In the genomic region with DNA sequence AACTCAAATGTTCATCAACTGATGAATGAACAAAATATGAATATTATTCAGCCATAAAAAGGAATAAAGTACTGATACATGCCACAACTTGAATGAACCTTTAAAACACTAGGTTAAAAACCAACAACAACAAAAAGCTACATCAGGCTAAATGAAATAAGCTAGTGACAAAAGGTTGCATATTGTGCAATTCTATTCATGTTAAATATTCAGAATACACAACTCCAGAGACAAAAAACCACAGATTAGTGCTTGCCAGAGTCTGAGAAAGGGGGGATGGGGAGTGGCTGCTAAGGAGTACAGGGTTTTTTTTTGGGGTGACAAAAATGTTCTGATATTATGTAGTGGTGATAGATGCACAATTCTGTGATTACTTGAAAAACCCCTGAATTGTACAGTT, we compare ENCODE assay signal across 31 cellular contexts.
"Had no signal": no experiment of that assay in that cellular context is flagged by ENCODE, and none has a peak within 500 bp of the region (broad histone marks: within the 10 kb centered on the region; RNA-seq: fewer than 3 reads in every experiment).

No MANE protein-coding gene starts in this region.

- H3K27me3 Mint-ChIP-seq: activated CD4-positive, alpha-beta T cell treated with anti-CD3 and anti-CD28 coated beads, Interleukin-2, amount 10 ng/mL, durations not matched to agents 24 days and 14 days; activated CD8-positive, alpha-beta T cell treated with anti-CD3 and anti-CD28 coated beads for 36 hours; activated naive CD4-positive, alpha-beta T cell treated with anti-CD3 and anti-CD28 coated beads, Interleukin-2, amount 50 U/mL, for 24 hours; stimulated activated naive CD8-positive, alpha-beta T cell treated with anti-CD3 and anti-CD28 coated beads, Interleukin-15, Interleukin-2, amounts not matched to agents 100 ng/mL and 50 ng/mL, for 24 hours; type B pancreatic cell had no signal

- DNase-seq: activated CD4-positive, alpha-beta T cell treated with anti-CD3 and anti-CD28 coated beads, Interleukin-2, amount 10 ng/mL, durations not matched to agents 24 days and 14 days; activated CD4-positive, CD25-positive, alpha-beta regulatory T cell treated with anti-CD3 and anti-CD28 coated beads, Interleukin-2, amount 50 U/mL, for 72 hours; activated CD8-positive, alpha-beta T cell treated with anti-CD3 and anti-CD28 coated beads for 36 hours; activated naive CD8-positive, alpha-beta T cell treated with anti-CD3 and anti-CD28 coated beads, Interleukin-2, amount 50 U/mL, for 24 hours; activated T-cell treated with anti-CD3 and anti-CD28 coated beads, Interleukin-2, amount 50 U/mL, for 48 hours; anterior cingulate cortex; cerebellar nuclear complex; dorsolateral prefrontal cortex; effector memory CD4-positive, alpha-beta T cell; erythroblast; islet precursor cell; left ventricle myocardium inferior; mesendoderm; natural killer cell; occipital lobe; right cardiac atrium; stimulated activated CD4-positive, alpha-beta T cell treated with anti-CD3 and anti-CD28 coated beads, Interleukin-12 subunit alpha, Interleukin-12 subunit beta, amount 100 ng/mL, for 4 hours; stimulated activated CD4-positive, alpha-beta T cell treated with anti-CD3 and anti-CD28 coated beads, Interleukin-4, amount 100 ng/mL, for 1 hour; uterus had no signal

- H3K4me3 ChIP-seq: cardiac muscle cell, coronary artery, dorsolateral prefrontal cortex, left ventricle myocardium inferior, lung, neural progenitor cell, thoracic aorta, uterus had no signal

- H3K36me3 ChIP-seq: cardiac muscle cell, neural progenitor cell, thoracic aorta, uterus had no signal

- H3K27ac ChIP-seq: cardiac muscle cell, coronary artery, dorsolateral prefrontal cortex, left ventricle myocardium inferior, neural progenitor cell, thoracic aorta, uterus had no signal

- H3K4me1 ChIP-seq: left ventricle myocardium inferior, neural progenitor cell, uterus had no signal

- FAIRE-seq: frontal cortex, TTC549 had no signal

- H3K36me3 Mint-ChIP-seq: stimulated activated effector memory CD8-positive, alpha-beta T cell treated with anti-CD3 and anti-CD28 coated beads, Interleukin-12 subunit alpha, Interleukin-12 subunit beta, amount 100 ng/mL, for 72 hours had no signal

- H3K9me3 ChIP-seq: thoracic aorta had no signal

- H3K4me3 Mint-ChIP-seq: activated CD4-positive, alpha-beta T cell treated with anti-CD3 and anti-CD28 coated beads, Interleukin-2, amount 10 ng/mL, durations not matched to agents 24 days and 14 days; activated CD8-positive, alpha-beta T cell treated with anti-CD3 and anti-CD28 coated beads for 36 hours; activated naive CD4-positive, alpha-beta T cell treated with anti-CD3 and anti-CD28 coated beads, Interleukin-2, amount 50 U/mL, for 24 hours; activated naive CD8-positive, alpha-beta T cell treated with anti-CD3 and anti-CD28 coated beads, Interleukin-2, amount 50 U/mL, for 24 hours; natural killer cell; neural progenitor cell; stimulated activated effector memory CD8-positive, alpha-beta T cell treated with anti-CD3 and anti-CD28 coated beads, Interleukin-12 subunit alpha, Interleukin-12 subunit beta, amount 100 ng/mL, for 72 hours; stimulated activated naive CD8-positive, alpha-beta T cell treated with anti-CD3 and anti-CD28 coated beads, Interleukin-15, Interleukin-2, amounts not matched to agents 100 ng/mL and 50 ng/mL, for 24 hours; type B pancreatic cell had no signal

- H3K27me3 ChIP-seq: cardiac muscle cell, dorsolateral prefrontal cortex, neural progenitor cell, uterus had no signal

- H3K4me1 Mint-ChIP-seq: activated naive CD4-positive, alpha-beta T cell treated with anti-CD3 and anti-CD28 coated beads, Interleukin-2, amount 50 U/mL, for 24 hours; activated naive CD8-positive, alpha-beta T cell treated with anti-CD3 and anti-CD28 coated beads, Interleukin-2, amount 50 U/mL, for 24 hours; natural killer cell; neural progenitor cell; stimulated activated effector memory CD8-positive, alpha-beta T cell treated with anti-CD3 and anti-CD28 coated beads, Interleukin-12 subunit alpha, Interleukin-12 subunit beta, amount 100 ng/mL, for 72 hours had no signal

- ATAC-seq: activated CD8-positive, alpha-beta T cell treated with anti-CD3 and anti-CD28 coated beads for 36 hours; activated naive CD8-positive, alpha-beta T cell treated with anti-CD3 and anti-CD28 coated beads, Interleukin-2, amount 50 U/mL, for 24 hours; natural killer cell; right cardiac atrium; stimulated activated effector memory CD8-positive, alpha-beta T cell treated with anti-CD3 and anti-CD28 coated beads, Interleukin-12 subunit alpha, Interleukin-12 subunit beta, amount 100 ng/mL, for 72 hours had no signal

- H3K27ac Mint-ChIP-seq: activated CD4-positive, alpha-beta T cell treated with anti-CD3 and anti-CD28 coated beads, Interleukin-2, amount 10 ng/mL, durations not matched to agents 24 days and 14 days; activated CD8-positive, alpha-beta T cell treated with anti-CD3 and anti-CD28 coated beads for 36 hours; activated naive CD4-positive, alpha-beta T cell treated with anti-CD3 and anti-CD28 coated beads, Interleukin-2, amount 50 U/mL, for 24 hours; activated naive CD8-positive, alpha-beta T cell treated with anti-CD3 and anti-CD28 coated beads, Interleukin-2, amount 50 U/mL, for 24 hours; activated T-helper 2 cell treated with anti-CD3 and anti-CD28 coated beads, Interferon-gamma antibody, Interleukin-2, Interleukin-4, amounts not matched to agents 10 μg/mL and 5 μg/mL and 100 μg/mL, durations not matched to agents 14 hours and 24 hours and 36 hours; natural killer cell; neural progenitor cell; stimulated activated effector memory CD8-positive, alpha-beta T cell treated with anti-CD3 and anti-CD28 coated beads, Interleukin-12 subunit alpha, Interleukin-12 subunit beta, amount 100 ng/mL, for 72 hours; stimulated activated naive CD8-positive, alpha-beta T cell treated with anti-CD3 and anti-CD28 coated beads, Interleukin-15, Interleukin-2, amounts not matched to agents 100 ng/mL and 50 ng/mL, for 24 hours; type B pancreatic cell had no signal
